18 cellular contexts compared by ENCODE assay signal in genomic region chr12:47383942-47384341, GRCh38.
DNase-seq lines count a peak whose midpoint lies in the region; ATAC-seq and TF ChIP-seq lines count a peak whose summit lies in the region.
"Had no signal": no experiment of that assay in that cellular context is flagged by ENCODE, and none has a peak within 500 bp of the region (broad histone marks: within the 10 kb centered on the region; RNA-seq: fewer than 3 reads in every experiment).

No MANE protein-coding gene starts in this region.

- H3K36me3 Mint-ChIP-seq in CD4-positive, CD25-positive, alpha-beta regulatory T cell, result no peaks in the 10 kb centered on the region
- H3K36me3 Mint-ChIP-seq in HFFc6 (ENCODE audit: low read depth), result no peaks in the 10 kb centered on the region

- ATAC-seq in CD4-positive, CD25-positive, alpha-beta regulatory T cell (ENCODE audit: low read depth in 2 of 2), result no peak
- ATAC-seq: effector memory CD8-positive, alpha-beta T cell had no signal

- TF ChIP-seq CTCF in HFFc6 (IDR thresholded peaks at IDR 0.05), result no peak
- TF ChIP-seq CTCF in astrocyte of the spinal cord (IDR thresholded peaks at IDR 0.05; ENCODE audit: low read depth, low read length), result no peak

- peaks cover 0 to 5% (median 1%) of the 10 kb centered on the region in 7 donors for H3K9me3 Mint-ChIP-seq in CD4-positive, CD25-positive, alpha-beta regulatory T cell
- H3K9me3 Mint-ChIP-seq in HFFc6, result no peaks in the 10 kb centered on the region
- H3K9me3 Mint-ChIP-seq: effector memory CD8-positive, alpha-beta T cell had no signal

- no peak overlapping the region for H3K4me3 Mint-ChIP-seq in CD4-positive, CD25-positive, alpha-beta regulatory T cell
- H3K4me3 Mint-ChIP-seq in HFFc6, result no peak overlapping the region
- H3K4me3 Mint-ChIP-seq: effector memory CD8-positive, alpha-beta T cell had no signal

- H3K9me3 ChIP-seq in CD4-positive, CD25-positive, alpha-beta regulatory T cell (ENCODE audit: control insufficient read depth in 2 of 2, low read length in 2 of 2), result no peaks in the 10 kb centered on the region

- no peaks in the 10 kb centered on the region for H3K27me3 ChIP-seq in CD4-positive, CD25-positive, alpha-beta regulatory T cell (ENCODE audit: control insufficient read depth, insufficient read depth, low read length)

- H3K27me3 Mint-ChIP-seq in CD4-positive, CD25-positive, alpha-beta regulatory T cell, result no peaks in the 10 kb centered on the region
- peaks cover 1% of the 10 kb centered on the region; the same call in 1 of the 2 replicates for H3K27me3 Mint-ChIP-seq in HFFc6 (ENCODE audit: insufficient read depth)
- H3K27me3 Mint-ChIP-seq: effector memory CD8-positive, alpha-beta T cell; progenitor cell of endocrine pancreas had no signal

- no peaks in the 10 kb centered on the region for H3K36me3 ChIP-seq in CD4-positive, CD25-positive, alpha-beta regulatory T cell (ENCODE audit: control insufficient read depth, insufficient read depth, low read length)

- H3K4me3 ChIP-seq in CD4-positive, CD25-positive, alpha-beta regulatory T cell (ENCODE audit: low read depth, low read length), result no peak overlapping the region
- no peak overlapping the region for H3K4me3 ChIP-seq in astrocyte of the spinal cord (ENCODE audit: low read depth, low read length)
- H3K4me3 ChIP-seq: lung, SK-N-MC had no signal

- no peaks in the 10 kb centered on the region for H3K4me1 ChIP-seq in CD4-positive, CD25-positive, alpha-beta regulatory T cell (ENCODE audit: control insufficient read depth, insufficient read depth, low read length, poor library complexity, severe bottlenecking)

- no peak for DNase-seq in CD4-positive, CD25-positive, alpha-beta regulatory T cell
- DNase-seq in HFFc6, result peak; percentile 12
- DNase-seq in astrocyte of the spinal cord (ENCODE audit: low read depth, low spot score), result peak; percentile 59
- DNase-seq in myocyte (ENCODE audit: low read depth), result peak; percentile 43
- no peak for DNase-seq in T-helper 2 cell
- DNase-seq in NCI-H2081 (lab: John Stamatoyannopoulos, UW), result no peak
- no peak for DNase-seq in NCI-H1105 (lab: John Stamatoyannopoulos, UW)
- DNase-seq: activated CD4-positive, alpha-beta T cell treated with anti-CD3 and anti-CD28 coated beads for 1 hour; activated naive CD4-positive, alpha-beta T cell treated with Interleukin-2 at 50 U/mL for 16 hours; COR-L47; effector memory CD8-positive, alpha-beta T cell; hypothalamus; NCI-H1092; NCI-H748 treated with DMSO at 0.1 percent for 48 hours; stimulated activated CD4-positive, alpha-beta T cell treated with anti-CD3 and anti-CD28 coated beads, Interleukin-2, amount 100 ng/mL, for 48 hours had no signal

- H3K4me1 Mint-ChIP-seq in CD4-positive, CD25-positive, alpha-beta regulatory T cell, result peaks cover 14 to 44% (median 32%) of the 10 kb centered on the region in 4 donors
- H3K4me1 Mint-ChIP-seq in HFFc6 (ENCODE audit: low read depth), result peaks cover 30% of the 10 kb centered on the region

- H3K27ac Mint-ChIP-seq in CD4-positive, CD25-positive, alpha-beta regulatory T cell, result peak overlapping the region in 2 of 3 donors; percentile 7 to 9
- H3K27ac Mint-ChIP-seq in HFFc6, result no peak overlapping the region
- H3K27ac Mint-ChIP-seq: progenitor cell of endocrine pancreas had no signal

- no peak overlapping the region for H3K27ac ChIP-seq in CD4-positive, CD25-positive, alpha-beta regulatory T cell (ENCODE audit: insufficient read depth, low read length, poor library complexity, severe bottlenecking)
- H3K27ac ChIP-seq: SK-N-MC had no signal

- in situ Hi-C loops in astrocyte of the spinal cord (cut with HindIII; ENCODE audit: low sequenced_read_pairs), result no loop called here

Comparison
In these comparisons a context has a peak if more than half of its experiments do, and no peak if none do; other contexts are left out.
1. DNase-seq: peak in HFFc6 (single experiment), astrocyte of the spinal cord (single experiment) and myocyte (single experiment); none in CD4-positive, CD25-positive, alpha-beta regulatory T cell (0 of 3), T-helper 2 cell (0 of 5), NCI-H2081 (0 of 2) and NCI-H1105 (single experiment).